Comparison of ENCODE assay signal across 8 cellular contexts in the genomic region with DNA sequence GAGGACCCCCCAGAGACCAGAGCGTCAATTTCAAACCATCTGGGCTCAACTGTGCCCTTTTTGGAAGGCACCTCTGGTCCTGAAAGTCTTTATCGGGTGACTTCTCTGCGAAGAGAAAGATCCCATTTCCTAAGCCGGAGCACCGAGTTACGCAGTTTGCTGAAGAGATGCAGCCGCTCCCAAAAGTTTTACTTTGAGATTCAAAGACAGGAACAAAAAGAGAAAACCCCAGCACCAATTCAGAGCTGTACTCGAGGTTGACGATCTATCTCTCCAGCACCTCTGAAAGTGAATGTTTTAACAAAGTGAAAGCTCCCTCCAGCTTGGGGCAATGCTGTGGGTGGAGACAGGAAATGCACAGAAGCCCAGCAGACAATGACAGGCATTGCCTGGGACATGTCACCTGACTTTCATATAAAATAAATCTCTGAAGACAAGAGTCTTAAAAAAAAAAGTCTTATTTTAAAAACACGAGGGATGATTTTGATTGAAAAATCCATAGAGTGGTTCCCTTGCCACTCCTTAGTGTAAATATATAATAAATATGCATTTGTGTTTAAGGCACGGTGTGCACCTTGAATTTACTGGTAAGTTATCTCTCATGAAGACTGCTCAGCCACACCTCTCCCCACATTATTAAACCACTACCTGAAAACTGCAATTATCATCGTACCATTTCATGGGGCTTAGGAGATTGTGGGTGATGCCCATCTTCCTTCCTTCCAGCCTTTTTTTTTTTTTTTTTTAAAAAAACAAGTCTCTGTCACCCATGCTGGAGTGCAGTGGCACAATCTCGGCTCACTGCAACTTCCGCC.
DNase-seq lines count a peak whose midpoint lies in the region; ATAC-seq lines count a peak whose summit lies in the region.

No MANE protein-coding gene starts in this region.

- H3K9ac ChIP-seq in muscle layer of colon (ENCODE audit: low read length) = peak overlapping the region; percentile 91

- peak overlapping the region; percentile 97 for H3K27ac Mint-ChIP-seq in stimulated activated naive B cell treated with anti-CD40 and anti-IgM and Interleukin-4, amounts not matched to agents 10 μg/mL and 1 μg/mL and 100 μg/mL, for 72 hours

- peak; percentile 76 for DNase-seq in CD1c-positive myeloid dendritic cell (ENCODE audit: extremely low spot score)
- peak; percentile 42 for DNase-seq in LoVo (ENCODE audit: low spot score)
- peak; percentile 77 for DNase-seq in activated CD8-positive, alpha-beta memory T cell treated with anti-CD3 and anti-CD28 coated beads for 24 hours
- peak; percentile 54 for DNase-seq in epidermal melanocyte (ENCODE audit: insufficient read length, low spot score)
- DNase-seq in stimulated activated naive B cell treated with anti-CD40 and anti-IgM and Interleukin-4, amounts not matched to agents 10 μg/mL and 1 μg/mL and 100 μg/mL, for 72 hours = peak; percentile 65
- no peak for DNase-seq in NCI-H446 (lab: John Stamatoyannopoulos, UW)

- H3K4me1 Mint-ChIP-seq in stimulated activated naive B cell treated with anti-CD40 and anti-IgM and Interleukin-4, amounts not matched to agents 10 μg/mL and 1 μg/mL and 100 μg/mL, for 72 hours = peaks cover 51 to 92% of the 10 kb centered on the region in 2 donors

- H3K4me1 ChIP-seq in muscle layer of colon (ENCODE audit: insufficient read depth, low read length) = peaks cover 58% of the 10 kb centered on the region

- peaks cover 70 to 83% of the 10 kb centered on the region in 2 donors for H3K36me3 Mint-ChIP-seq in stimulated activated naive B cell treated with anti-CD40 and anti-IgM and Interleukin-4, amounts not matched to agents 10 μg/mL and 1 μg/mL and 100 μg/mL, for 72 hours

- peak overlapping the region; percentile 96 for H3K27ac ChIP-seq in muscle layer of colon (ENCODE audit: low read depth, low read length)

- H3K4me3 ChIP-seq in muscle layer of colon (ENCODE audit: low read depth in 1 of 2, low read length in 2 of 2) = peak overlapping the region; percentile 62 to 68

- peaks cover 10% of the 10 kb centered on the region for H3K36me3 ChIP-seq in muscle layer of colon (ENCODE audit: insufficient read depth, low read length)

- no peaks in the 10 kb centered on the region for H3K27me3 Mint-ChIP-seq in stimulated activated naive B cell treated with anti-CD40 and anti-IgM and Interleukin-4, amounts not matched to agents 10 μg/mL and 1 μg/mL and 100 μg/mL, for 72 hours

- peak; percentile 83 for ATAC-seq in GM21528 (IDR thresholded peaks at IDR 0.05; ENCODE audit: low FRiP score, unreplicated experiment)
- peak; percentile 95 to 98 for ATAC-seq in stimulated activated naive B cell treated with anti-CD40 and anti-IgM and Interleukin-4, amounts not matched to agents 10 μg/mL and 1 μg/mL and 100 μg/mL, for 72 hours (replicated peaks)

- H3K9me3 Mint-ChIP-seq in stimulated activated naive B cell treated with anti-CD40 and anti-IgM and Interleukin-4, amounts not matched to agents 10 μg/mL and 1 μg/mL and 100 μg/mL, for 72 hours = no peaks in the 10 kb centered on the region

- H3K9me3 ChIP-seq in muscle layer of colon (ENCODE audit: low read length) = no peaks in the 10 kb centered on the region

- peak overlapping the region; percentile 72 to 73 for H3K4me3 Mint-ChIP-seq in stimulated activated naive B cell treated with anti-CD40 and anti-IgM and Interleukin-4, amounts not matched to agents 10 μg/mL and 1 μg/mL and 100 μg/mL, for 72 hours

- no peaks in the 10 kb centered on the region for H3K27me3 ChIP-seq in muscle layer of colon (ENCODE audit: control insufficient read depth in 1 of 2, insufficient read depth in 2 of 2, low read length in 2 of 2)

Comparison
In these comparisons a context has a peak if more than half of its experiments do, and no peak if none do; other contexts are left out.
1. DNase-seq: peak in CD1c-positive myeloid dendritic cell (single experiment), LoVo (single experiment), activated CD8-positive, alpha-beta memory T cell treated with anti-CD3 and anti-CD28 coated beads for 24 hours (single experiment), epidermal melanocyte (single experiment) and stimulated activated naive B cell treated with anti-CD40 and anti-IgM and Interleukin-4, amounts not matched to agents 10 μg/mL and 1 μg/mL and 100 μg/mL, for 72 hours (single experiment); none in NCI-H446 (0 of 2).